1 cellular context compared by ENCODE assay signal in genomic region chr19:5697890-5698634, GRCh38.
TF ChIP-seq lines count a peak whose summit lies in the region.

No MANE protein-coding gene starts in this region.

TF ChIP-seq in HepG2, 621 proteins besides CTCF, POLR2A, EP300 and RAD21:
- TF ChIP-seq AGO1 (IDR thresholded peaks at IDR 0.05; ENCODE audit: low read depth, low read length, poor library complexity, severe bottlenecking) (peak; percentile 65), ZSCAN22 (CRISPR knock-in tag; IDR thresholded peaks at IDR 0.05) (no peak), CCAR2 (optimal IDR thresholded peaks at IDR 0.05; ENCODE audit: low read depth, low read length) (no peak), MTERF4 (CRISPR knock-in tag; IDR thresholded peaks at IDR 0.05) (no peak), POLR2G (IDR thresholded peaks at IDR 0.05; ENCODE audit: low read depth, low read length) (peak; percentile 14; the same call in 1 of the 2 replicates), AGO2 (optimal IDR thresholded peaks at IDR 0.05; ENCODE audit: low read depth, low read length) (peak; percentile 91), ZNF232 (CRISPR knock-in tag; IDR thresholded peaks at IDR 0.05; ENCODE audit: borderline replicate concordance) (no peak), RBM22 (optimal IDR thresholded peaks at IDR 0.05; ENCODE audit: low read length) (peak; percentile 35), HOXA7 (CRISPR knock-in tag; IDR thresholded peaks at IDR 0.05) (no peak), BHLHE40 (IDR thresholded peaks at IDR 0.05; ENCODE audit: low read length) (no peak), AFF4 (CRISPR knock-in tag; IDR thresholded peaks at IDR 0.05) (no peak), PRMT3 (CRISPR knock-in tag; IDR thresholded peaks at IDR 0.05; ENCODE audit: borderline replicate concordance, low read depth) (no peak), FOXA3 (CRISPR knock-in tag; IDR thresholded peaks at IDR 0.05) (no peak), MNT (IDR thresholded peaks at IDR 0.05) (no peak), ZNF205 (CRISPR knock-in tag; IDR thresholded peaks at IDR 0.05) (no peak), ZNF589 (CRISPR knock-in tag; conservative IDR thresholded peaks at IDR 0.05) (no peak), STAT6 (CRISPR knock-in tag; IDR thresholded peaks at IDR 0.05; ENCODE audit: borderline replicate concordance) (no peak), TERF1 (CRISPR knock-in tag; IDR thresholded peaks at IDR 0.05) (no peak), MYC (CRISPR knock-in tag; IDR thresholded peaks at IDR 0.05; ENCODE audit: borderline replicate concordance) (no peak), HMGA1 (CRISPR knock-in tag; conservative IDR thresholded peaks at IDR 0.05) (no peak), TCF7 (IDR thresholded peaks at IDR 0.05; ENCODE audit: low read depth) (no peak), DR1 (CRISPR knock-in tag; IDR thresholded peaks at IDR 0.05) (no peak)
TF ChIP-seq in HepG2: peak in this region for 4.
